8 cellular contexts compared by ENCODE assay signal in genomic region chr19:30046522-30046921, GRCh38.
DNase-seq lines count a peak whose midpoint lies in the region; ATAC-seq, FAIRE-seq and TF ChIP-seq lines count a peak whose summit lies in the region.

No MANE protein-coding gene starts in this region.

- H3K4me1 Mint-ChIP-seq in effector memory CD8-positive, alpha-beta T cell (ENCODE audit: low read depth in 2 of 2): peaks cover 0 to 17% of the 10 kb centered on the region in 2 donors

- H3K4me3 Mint-ChIP-seq in effector memory CD8-positive, alpha-beta T cell: no peak overlapping the region

- H3K27me3 Mint-ChIP-seq in effector memory CD8-positive, alpha-beta T cell: no peaks in the 10 kb centered on the region

- H3K27me3 ChIP-seq in KMS-11 (ENCODE audit: insufficient read depth, low read depth): no peaks in the 10 kb centered on the region
- H3K27me3 ChIP-seq in parathyroid adenoma (ENCODE audit: control insufficient read depth, insufficient read depth, low read length): no peaks in the 10 kb centered on the region

- CTCF ChIA-PET in AG04449 (lab: Yijun Ruan, JAX): interaction anchor here (1.9 kb wide), 1 partner anchor 10 kb away, joined by 5 read pairs; no protein-coding TSS in a partner anchor

- no peak for ATAC-seq in effector memory CD8-positive, alpha-beta T cell (replicated peaks)

- H3K9ac ChIP-seq in KMS-11 (no peak overlapping the region), parathyroid adenoma (no peak overlapping the region)

- peaks cover 3% of the 10 kb centered on the region for H3K36me3 Mint-ChIP-seq in effector memory CD8-positive, alpha-beta T cell (ENCODE audit: insufficient read depth)

- H3K27ac ChIP-seq in KMS-11 (no peak overlapping the region), parathyroid adenoma (no peak overlapping the region)

- H2AFZ ChIP-seq in KMS-11 (ENCODE audit: low read depth) (no peak overlapping the region), parathyroid adenoma (no peak overlapping the region)

- H3K4me2 ChIP-seq in KMS-11 (no peak overlapping the region), parathyroid adenoma (ENCODE audit: low read length) (no peak overlapping the region)

- H3K9me3 ChIP-seq in parathyroid adenoma (ENCODE audit: control insufficient read depth, low read length): no peaks in the 10 kb centered on the region

- DNase-seq in AG04449 (ENCODE audit: low read depth, low spot score) (no peak), GM18507 (ENCODE audit: extremely low spot score, insufficient read length, low read depth) (no peak), cerebellar cortex (ENCODE audit: low spot score) (peak; percentile 66)
- no peak for DNase-seq in stimulated activated CD4-positive, alpha-beta T cell treated with anti-CD3 and anti-CD28 coated beads, Interleukin-4, amount 100 ng/mL, for 24 hours
- no peak for DNase-seq in stimulated activated CD4-positive, alpha-beta T cell treated with anti-CD3 and anti-CD28 coated beads, Interleukin-4, amount 100 ng/mL, for 4 hours
- no peak for DNase-seq in effector memory CD8-positive, alpha-beta T cell

- POLR2A ChIA-PET in AG04449 (lab: Yijun Ruan, JAX): no interaction called here

- H3K4me1 ChIP-seq in KMS-11 (ENCODE audit: low read depth, poor library complexity, severe bottlenecking) (no peaks in the 10 kb centered on the region), parathyroid adenoma (no peaks in the 10 kb centered on the region)

- FAIRE-seq in GM18507 (lab: Jason Lieb, UNC): peak; percentile 62

- TF ChIP-seq CTCF in AG04449 (IDR thresholded peaks at IDR 0.05; ENCODE audit: insufficient read depth, low read length, missing control alignments) (peak; percentile 41), KMS-11 (conservative IDR thresholded peaks at IDR 0.05; ENCODE audit: low read depth, low read length) (peak; percentile 53), parathyroid adenoma (IDR thresholded peaks at IDR 0.05) (peak; percentile 28)

- H3K9me3 Mint-ChIP-seq in effector memory CD8-positive, alpha-beta T cell: no peaks in the 10 kb centered on the region

- no peaks in the 10 kb centered on the region for H4K20me1 ChIP-seq in KMS-11 (ENCODE audit: insufficient read depth)

- H3K27ac Mint-ChIP-seq in effector memory CD8-positive, alpha-beta T cell: no peak overlapping the region

- no peak overlapping the region for H3K4me3 ChIP-seq in AG04449 (ENCODE audit: low read depth, low read length)
- H3K4me3 ChIP-seq in KMS-11 (IDR thresholded peaks at IDR 0.05; ENCODE audit: insufficient read depth, low read depth, low read length): no peak overlapping the region
- no peak overlapping the region for H3K4me3 ChIP-seq in parathyroid adenoma (ENCODE audit: low read depth, low read length)

- no peaks in the 10 kb centered on the region for H3K79me2 ChIP-seq in KMS-11 (ENCODE audit: insufficient read depth, low read depth)
- no peaks in the 10 kb centered on the region for H3K79me2 ChIP-seq in parathyroid adenoma

- H3K36me3 ChIP-seq in KMS-11 (ENCODE audit: insufficient read depth) (no peaks in the 10 kb centered on the region), parathyroid adenoma (ENCODE audit: control insufficient read depth, insufficient read depth, low read length) (no peaks in the 10 kb centered on the region)
